10 cellular contexts compared by ENCODE assay signal in genomic region chr14:36647417-36647826, GRCh38. TPM values are rescaled to one million over a fixed set of nuclear protein-coding genes. Genes with fewer than 3 reads are reported as not detected.
A peak's percentile ranks its signal among the peaks of the same experiment; 100 is the strongest.
DNase-seq lines count a peak whose midpoint lies in the region; TF ChIP-seq lines count a peak whose summit lies in the region.
"Had no signal": no experiment of that assay in that cellular context is flagged by ENCODE, and none has a peak within 500 bp of the region (broad histone marks: within the 10 kb centered on the region; RNA-seq: fewer than 3 reads in every experiment).

No MANE protein-coding gene starts in this region.

- no peak for TF ChIP-seq POLR2A in transverse colon (IDR thresholded peaks at IDR 0.05)

- H3K9me3 ChIP-seq in esophagus (ENCODE audit: control insufficient read depth in 2 of 2, insufficient read depth in 1 of 2, low read depth in 1 of 2, low read length in 1 of 2) (no peaks in the 10 kb centered on the region), transverse colon (no peaks in the 10 kb centered on the region)

- H3K36me3 ChIP-seq in esophagus (ENCODE audit: control insufficient read depth in 2 of 2, insufficient read depth in 2 of 2, low read length in 1 of 2) (no peaks in the 10 kb centered on the region), transverse colon (no peaks in the 10 kb centered on the region)

- WGBS in esophagus, 2 donors, result 3% methylated on average over 30 to 34 of the region's 34 CpGs
- WGBS in transverse colon (ENCODE audit: low coverage in 1 of 2), 2 donors, result 3% methylated on average over 7 of the region's 34 CpGs; no CpG with 5 or more reads in 1 of the 2 donors

- no peak overlapping the region for H3K27ac Mint-ChIP-seq in nephron

- TF ChIP-seq CTCF in nephron (IDR thresholded peaks at IDR 0.05; ENCODE audit: unreplicated experiment in 3 of 3) (no peak), transverse colon (IDR thresholded peaks at IDR 0.05) (no peak)

- peak overlapping the region; percentile 62 to 66 for H3K4me3 ChIP-seq in esophagus (ENCODE audit: low read depth in 1 of 2, low read length in 2 of 2)
- peak overlapping the region in 3 of 4 donors; percentile 20 to 49 (median 42) for H3K4me3 ChIP-seq in transverse colon

- in situ Hi-C loops in transverse colon (cut with MboI; ENCODE audit: low pct_ligation_motif_present in 1 of 4, low pct_unique_long_range_greater_than_20kb in 1 of 4, low sequenced_read_pairs in 3 of 4), result loop anchor here in 2 of 4 donors (10.0 to 25.0 kb wide), 2 partner anchors 287 to 290 kb away; no protein-coding TSS in a partner anchor

- H3K4me3 Mint-ChIP-seq in nephron, result peak overlapping the region; percentile 82 to 86 (median 84)

- H3K36me3 Mint-ChIP-seq in nephron (ENCODE audit: low read depth), result no peaks in the 10 kb centered on the region

- H3K27me3 Mint-ChIP-seq in nephron (ENCODE audit: low read depth), result peaks cover 97% of the 10 kb centered on the region

- no peak for TF ChIP-seq EP300 in transverse colon (IDR thresholded peaks at IDR 0.05; ENCODE audit: low read depth)

- peak overlapping the region; percentile 76 to 95 for H3K27ac ChIP-seq in esophagus (ENCODE audit: low read depth in 2 of 2, low read length in 1 of 2)
- no peak overlapping the region for H3K27ac ChIP-seq in transverse colon

- H3K4me1 ChIP-seq in esophagus (ENCODE audit: control insufficient read depth in 2 of 2, insufficient read depth in 2 of 2, low read length in 1 of 2) (peaks cover 0 to 2% of the 10 kb centered on the region in 2 donors), transverse colon (peaks cover 9 to 19% (median 17%) of the 10 kb centered on the region in 4 donors)

- H3K27me3 ChIP-seq in esophagus (ENCODE audit: control insufficient read depth in 1 of 2, insufficient read depth in 2 of 2, low read length in 2 of 2) (no peaks in the 10 kb centered on the region), transverse colon (peaks cover 98% of the 10 kb centered on the region)

- H3K9me3 Mint-ChIP-seq in nephron, result no peaks in the 10 kb centered on the region

- H3K4me1 Mint-ChIP-seq in nephron, result peaks cover 14% of the 10 kb centered on the region

- intact Hi-C loops in transverse colon (cut with DNase I; ENCODE audit: low total_unique reads), result no loop called here

- DNase-seq in NCI-H146 (lab: John Stamatoyannopoulos, UW) (peak; percentile 51), NCI-H146 treated with DMSO at 0.1 percent for 48 hours (lab: John Stamatoyannopoulos, UW; ENCODE audit: unreplicated experiment) (no peak), transverse colon (no peak), NCI-H1436 treated with DMSO at 0.1 percent for 48 hours (lab: John Stamatoyannopoulos, UW) (no peak), LoVo (ENCODE audit: low spot score) (no peak), UCSD-AML1 (lab: John Stamatoyannopoulos, UW; ENCODE audit: unreplicated experiment) (no peak)
- DNase-seq: 8988T, substantia nigra had no signal

RNA-seq across cellular contexts. Expression of gene PAX9, which starts 14.2 kb away (rescaled TPM):
- 10 to 100 TPM; 51.9 to 78.7 TPM for polyA plus RNA-seq in esophagus
- under 1 TPM in 1 of 4 donors, not detected in 3; 0.79 TPM for total RNA-seq in transverse colon

Comparison
In these comparisons a context has a peak if more than half of its experiments do, and no peak if none do; other contexts are left out.
1. H3K27ac ChIP-seq: peak in esophagus (2 of 2); none in transverse colon (0 of 4).